Comparison of ENCODE assay signal across 8 cellular contexts in genomic region chr3:153291052-153291689, GRCh38.
A peak's percentile ranks its signal among the peaks of the same experiment; 100 is the strongest.
DNase-seq lines count a peak whose midpoint lies in the region; ATAC-seq and TF ChIP-seq lines count a peak whose summit lies in the region.

No MANE protein-coding gene starts in this region.

- no peaks in the 10 kb centered on the region for H3K9me3 Mint-ChIP-seq in Calu3 (ENCODE audit: low read depth, unreplicated experiment)
- no peaks in the 10 kb centered on the region for H3K9me3 Mint-ChIP-seq in H9
- H3K9me3 Mint-ChIP-seq in type B pancreatic cell: no peaks in the 10 kb centered on the region

- no peak overlapping the region for H4K8ac ChIP-seq in H9 (replicated peaks; ENCODE audit: insufficient read length, low read depth, low read length)

- H3K4me3 ChIP-seq in gastroesophageal sphincter: no peak overlapping the region
- H3K4me3 ChIP-seq in body of pancreas: no peak overlapping the region

- no peak overlapping the region for H2AK5ac ChIP-seq in H9 (ENCODE audit: insufficient read length, low read length)

- no peak overlapping the region for H3K4ac ChIP-seq in H9 (ENCODE audit: low read depth, low read length)

- H3K27ac ChIP-seq in H9 (ENCODE audit: insufficient read length, low read depth, low read length) (no peak overlapping the region), RWPE1 (no peak overlapping the region), gastroesophageal sphincter (peak overlapping the region in 1 of 4 donors; percentile 19), body of pancreas (no peak overlapping the region)

- H2BK12ac ChIP-seq in H9 (ENCODE audit: insufficient read length, low read depth, low read length): no peak overlapping the region

- no peak overlapping the region for H4K91ac ChIP-seq in H9 (ENCODE audit: insufficient read length, low read depth, low read length)

- H3K27ac Mint-ChIP-seq in Calu3 (ENCODE audit: unreplicated experiment) (no peak overlapping the region), H9 (no peak overlapping the region), type B pancreatic cell (no peak overlapping the region)

- no peak overlapping the region for H3K18ac ChIP-seq in H9 (ENCODE audit: insufficient read length, low read depth, low read length)

- DNase-seq in Calu3 (peak; percentile 47), H9 (no peak), RWPE1 (ENCODE audit: low spot score) (peak; percentile 26), type B pancreatic cell (ENCODE audit: extremely low spot score, unreplicated experiment) (no peak), hepatic stellate cell (ENCODE audit: low spot score) (no peak), body of pancreas (no peak), UCSD-AML1 (lab: John Stamatoyannopoulos, UW; ENCODE audit: unreplicated experiment) (no peak)

- no peaks in the 10 kb centered on the region for H3K79me2 ChIP-seq in H9 (ENCODE audit: insufficient read depth, low read length)

- no peak overlapping the region for H2AFZ ChIP-seq in H9 (ENCODE audit: low read length)

- H3K36me3 ChIP-seq in gastroesophageal sphincter (no peaks in the 10 kb centered on the region), body of pancreas (replicated peaks in 1 of 2; ENCODE audit: insufficient read depth in 1 of 2, low read depth in 2 of 2) (no peaks in the 10 kb centered on the region)

- no peak overlapping the region for H3K9ac ChIP-seq in H9 (ENCODE audit: extremely low read depth, insufficient read length, low read length)

- no peaks in the 10 kb centered on the region for H3K9me3 ChIP-seq in H9 (ENCODE audit: control insufficient read depth, low read depth, low read length)
- no peaks in the 10 kb centered on the region for H3K9me3 ChIP-seq in gastroesophageal sphincter
- no peaks in the 10 kb centered on the region for H3K9me3 ChIP-seq in body of pancreas

- no TSS peak for BruUV-seq in Calu3 (replicated peaks; lab: Mats Ljungman, UMichigan)

- H3K27me3 Mint-ChIP-seq in Calu3 (ENCODE audit: unreplicated experiment) (no peaks in the 10 kb centered on the region), H9 (ENCODE audit: low read depth) (no peaks in the 10 kb centered on the region), type B pancreatic cell (no peaks in the 10 kb centered on the region)

- H3K23me2 ChIP-seq in H9 (ENCODE audit: insufficient read length, low read depth, low read length, poor library complexity, severe bottlenecking): no peaks in the 10 kb centered on the region

- no peak overlapping the region for H3K23ac ChIP-seq in H9 (ENCODE audit: insufficient read length, low read depth, low read length)

- no peak overlapping the region for H3T11ph ChIP-seq in H9 (ENCODE audit: low read length)

- no peak overlapping the region for H2BK120ac ChIP-seq in H9 (ENCODE audit: low read depth, low read length, poor library complexity, severe bottlenecking)

- TF ChIP-seq POLR2A in gastroesophageal sphincter (IDR thresholded peaks at IDR 0.05) (no peak), body of pancreas (IDR thresholded peaks at IDR 0.05) (no peak)

- no peaks in the 10 kb centered on the region for H3K79me1 ChIP-seq in H9 (ENCODE audit: insufficient read depth, low read depth, low read length, poor library complexity, severe bottlenecking)

- no peak overlapping the region for H3K4me2 ChIP-seq in H9 (ENCODE audit: insufficient read depth, insufficient read length, low read length)

- H3K4me1 Mint-ChIP-seq in Calu3 (ENCODE audit: low read depth, unreplicated experiment) (peaks cover 37% of the 10 kb centered on the region), H9 (peaks cover 11 to 13% of the 10 kb centered on the region in 2 experiments), type B pancreatic cell (ENCODE audit: unreplicated experiment) (no peaks in the 10 kb centered on the region)

- H3K27me3 ChIP-seq in H9 (ENCODE audit: insufficient read depth, low read length) (no peaks in the 10 kb centered on the region), gastroesophageal sphincter (no peaks in the 10 kb centered on the region), body of pancreas (no peaks in the 10 kb centered on the region)

- no peaks in the 10 kb centered on the region for H4K20me1 ChIP-seq in H9 (ENCODE audit: control insufficient read depth, insufficient read depth, insufficient read length)

- WGBS in H9 (ENCODE audit: extremely low coverage, insufficient read length, low lambda C conversion rate): no CpG with 5 or more reads among the region's 3 CpGs
- 39 to 49% methylated on average over 3 of the region's 3 CpGs for WGBS in gastroesophageal sphincter (ENCODE audit: low coverage in 1 of 2), 2 donors
- 43 to 45% methylated on average over 3 of the region's 3 CpGs for WGBS in body of pancreas, 2 donors

- CTCF ChIA-PET in Calu3 (lab: Charles Lee): interaction anchor here (0.6 to 2.0 kb wide), 7 partner anchors 9 to 958 kb away, joined by 3 to 16 read pairs (median 3); no protein-coding TSS in a partner anchor
- CTCF ChIA-PET in RWPE1 (lab: Yijun Ruan, JAX): interaction anchor here (0.5 to 1.2 kb wide), 4 partner anchors 22 to 454 kb away, joined by 3 read pairs; no protein-coding TSS in a partner anchor

- H3K4me1 ChIP-seq in H9 (ENCODE audit: insufficient read depth, low read length) (no peaks in the 10 kb centered on the region; the same call in 1 of the 2 replicates), gastroesophageal sphincter (peaks cover 5 to 38% (median 6%) of the 10 kb centered on the region in 3 donors), body of pancreas (no peaks in the 10 kb centered on the region)

- H2BK5ac ChIP-seq in H9 (ENCODE audit: insufficient read length, low read length): no peak overlapping the region

- H2BK15ac ChIP-seq in H9 (ENCODE audit: low read depth, low read length): no peak overlapping the region

- no peak for ATAC-seq in gastroesophageal sphincter
- no peak for ATAC-seq in body of pancreas

- no peak overlapping the region for H3K14ac ChIP-seq in H9 (ENCODE audit: insufficient read depth, low read length)

- H3K36me3 Mint-ChIP-seq in Calu3 (ENCODE audit: insufficient read depth, unreplicated experiment) (no peaks in the 10 kb centered on the region), H9 (ENCODE audit: insufficient read depth in 1 of 3, low read depth in 3 of 3) (no peaks in the 10 kb centered on the region), type B pancreatic cell (no peaks in the 10 kb centered on the region)

- POLR2A ChIA-PET in RWPE1 (lab: Yijun Ruan, JAX; ENCODE audit: low non-redundant PET): no interaction called here

- intact Hi-C loops in Calu3 (cut with micrococcal nuclease; ENCODE audit: unreplicated experiment) (loop anchor here (1.0 to 10.0 kb wide), 4 partner anchors 156 to 734 kb away; no protein-coding TSS in a partner anchor), body of pancreas (cut with DNase I) (no loop called here)

- TF ChIP-seq EP300 in gastroesophageal sphincter (IDR thresholded peaks at IDR 0.05): no peak

- peak; percentile 71 for TF ChIP-seq CTCF in Calu3 (IDR thresholded peaks at IDR 0.05; ENCODE audit: unreplicated experiment)
- peak; percentile 78 for TF ChIP-seq CTCF in H9 (conservative IDR thresholded peaks at IDR 0.05)
- TF ChIP-seq CTCF in RWPE1 (conservative IDR thresholded peaks at IDR 0.05; ENCODE audit: low read depth): peak; percentile 35; the same call in 1 of the 2 replicates
- TF ChIP-seq CTCF in gastroesophageal sphincter (IDR thresholded peaks at IDR 0.05): peak; percentile 8 to 54 (median 19)
- TF ChIP-seq CTCF in type B pancreatic cell (conservative IDR thresholded peaks at IDR 0.05): peak; percentile 47
- no peak for TF ChIP-seq CTCF in body of pancreas (IDR thresholded peaks at IDR 0.05)

- no peak overlapping the region for H4K5ac ChIP-seq in H9 (ENCODE audit: insufficient read length, low read depth, low read length)

- no peak overlapping the region for H3K56ac ChIP-seq in H9 (ENCODE audit: insufficient read length, low read depth, low read length)

- H3K4me3 Mint-ChIP-seq in Calu3 (ENCODE audit: low read depth, unreplicated experiment) (no peak overlapping the region), H9 (no peak overlapping the region; a peak in 1 of 5 replicates), type B pancreatic cell (no peak overlapping the region)

- H2BK20ac ChIP-seq in H9 (ENCODE audit: low read depth, low read length, poor library complexity, severe bottlenecking): no peak overlapping the region

Comparison
In these comparisons a context has a peak if more than half of its experiments do, and no peak if none do; other contexts are left out.
1. DNase-seq: peak in Calu3 (single experiment) and RWPE1 (single experiment); none in H9 (single experiment), type B pancreatic cell (single experiment), hepatic stellate cell (single experiment), body of pancreas (0 of 4) and UCSD-AML1 (single experiment).
2. CTCF ChIP-seq: peak in Calu3 (single experiment), H9 (single experiment), RWPE1 (single experiment), gastroesophageal sphincter (4 of 4) and type B pancreatic cell (single experiment); none in body of pancreas (0 of 7).